ENCODE assay signal across 8 cellular contexts in the genomic region with DNA sequence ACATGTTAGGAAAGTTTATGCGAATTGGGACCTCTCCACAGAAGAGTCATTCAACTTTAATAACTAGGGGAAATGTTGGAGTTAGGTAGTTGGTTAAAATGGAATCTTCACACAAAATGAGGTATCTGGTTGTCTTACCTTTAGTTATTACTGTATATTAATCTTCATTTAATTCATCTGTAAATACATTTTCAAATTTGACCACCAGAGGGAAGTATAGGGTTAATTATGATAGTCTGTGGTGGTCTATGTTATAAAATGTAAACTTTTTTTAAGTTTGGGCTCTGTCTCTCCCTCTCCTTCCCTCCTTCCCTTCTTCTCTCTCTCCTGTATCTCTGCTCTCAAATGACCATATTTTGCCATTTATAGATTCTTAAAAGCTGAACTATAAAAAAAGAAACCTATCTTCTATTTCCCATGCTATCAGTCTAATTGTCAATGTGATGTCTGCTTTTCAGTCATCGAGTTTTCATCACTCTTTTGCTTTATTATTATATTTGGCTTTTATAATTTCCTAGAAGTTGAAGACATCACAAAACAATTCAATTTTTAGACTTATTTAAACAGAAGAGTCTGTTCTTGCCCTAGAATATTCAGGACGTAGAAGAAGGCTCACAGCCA. TPM values are rescaled to one million over a fixed set of nuclear protein-coding genes. Genes with fewer than 3 reads are reported as not detected.
DNase-seq lines count a peak whose midpoint lies in the region; ATAC-seq and TF ChIP-seq lines count a peak whose summit lies in the region.

No MANE protein-coding gene starts in this region.

- CTCF ChIA-PET in activated CD4-positive, alpha-beta T cell treated with anti-CD3 and anti-CD28 coated beads, Interleukin-2, amount 10 ng/mL, durations not matched to agents 7 days and 5 days (lab: Charles Lee) = no interaction called here

- H3K27ac Mint-ChIP-seq in activated CD4-positive, alpha-beta T cell treated with anti-CD3 and anti-CD28 coated beads, Interleukin-2, amount 10 ng/mL, durations not matched to agents 7 days and 5 days = no peak overlapping the region

- TF ChIP-seq CTCF in heart left ventricle (IDR thresholded peaks at IDR 0.05) (peak in 8 of 12 donors; percentile 23 to 52 (median 42)), esophagus muscularis mucosa (IDR thresholded peaks at IDR 0.05) (peak in 2 of 3 experiments; percentile 12 to 26), upper lobe of right lung (IDR thresholded peaks at IDR 0.05) (peak; percentile 36)

- H3K27me3 ChIP-seq in heart left ventricle (no peaks in the 10 kb centered on the region), esophagus muscularis mucosa (no peaks in the 10 kb centered on the region), upper lobe of right lung (no peaks in the 10 kb centered on the region)

- no peaks in the 10 kb centered on the region for H3K9me3 Mint-ChIP-seq in activated CD4-positive, alpha-beta T cell treated with anti-CD3 and anti-CD28 coated beads, Interleukin-2, amount 10 ng/mL, durations not matched to agents 7 days and 5 days

- no peak overlapping the region for H3K27ac ChIP-seq in heart left ventricle
- H3K27ac ChIP-seq in esophagus muscularis mucosa (replicated peaks in 1 of 4) = no peak overlapping the region
- no peak overlapping the region for H3K27ac ChIP-seq in upper lobe of right lung

- POLR2A ChIA-PET in activated CD4-positive, alpha-beta T cell treated with anti-CD3 and anti-CD28 coated beads, Interleukin-2, amount 10 ng/mL, durations not matched to agents 7 days and 5 days (lab: Charles Lee) = no interaction called here

- H3K27me3 Mint-ChIP-seq in activated CD4-positive, alpha-beta T cell treated with anti-CD3 and anti-CD28 coated beads, Interleukin-2, amount 10 ng/mL, durations not matched to agents 7 days and 5 days = no peaks in the 10 kb centered on the region

- H3K4me3 ChIP-seq in heart left ventricle (no peak overlapping the region), esophagus muscularis mucosa (no peak overlapping the region), upper lobe of right lung (no peak overlapping the region)

- H3K4me1 ChIP-seq in heart left ventricle (peaks cover 0 to 10% (median 0%) of the 10 kb centered on the region in 12 donors), esophagus muscularis mucosa (no peaks in the 10 kb centered on the region), upper lobe of right lung (no peaks in the 10 kb centered on the region)

- H3K4me3 Mint-ChIP-seq in activated CD4-positive, alpha-beta T cell treated with anti-CD3 and anti-CD28 coated beads, Interleukin-2, amount 10 ng/mL, durations not matched to agents 7 days and 5 days = no peak overlapping the region

- H3K9me3 ChIP-seq in heart left ventricle = no peaks in the 10 kb centered on the region
- no peaks in the 10 kb centered on the region for H3K9me3 ChIP-seq in esophagus muscularis mucosa
- H3K9me3 ChIP-seq in upper lobe of right lung = no peaks in the 10 kb centered on the region

- H3K36me3 ChIP-seq in heart left ventricle = no peaks in the 10 kb centered on the region
- no peaks in the 10 kb centered on the region for H3K36me3 ChIP-seq in esophagus muscularis mucosa
- no peaks in the 10 kb centered on the region for H3K36me3 ChIP-seq in upper lobe of right lung

- H3K4me1 Mint-ChIP-seq in activated CD4-positive, alpha-beta T cell treated with anti-CD3 and anti-CD28 coated beads, Interleukin-2, amount 10 ng/mL, durations not matched to agents 7 days and 5 days = no peaks in the 10 kb centered on the region

- no peaks in the 10 kb centered on the region for H3K36me3 Mint-ChIP-seq in activated CD4-positive, alpha-beta T cell treated with anti-CD3 and anti-CD28 coated beads, Interleukin-2, amount 10 ng/mL, durations not matched to agents 7 days and 5 days (ENCODE audit: low read depth)

- WGBS in heart left ventricle, 4 donors = 45 to 50% (median 49%) methylated on average over 3 of the region's 3 CpGs
- WGBS in esophagus muscularis mucosa = 36% methylated on average over 3 of the region's 3 CpGs

- intact Hi-C loops in heart left ventricle (cut with DNase I) = loop anchor here in 6 of 10 donors (2.0 to 10.0 kb wide), 5 partner anchors 65 to 367 kb away; no protein-coding TSS in a partner anchor
- intact Hi-C loops in Right ventricle myocardium inferior (cut with DNase I) = no loop called here
- intact Hi-C loops in esophagus muscularis mucosa (cut with DNase I) = loop anchor here (10.0 kb wide), 1 partner anchor 265 kb away; no protein-coding TSS in a partner anchor
- intact Hi-C loops in upper lobe of right lung (cut with DNase I) = no loop called here

- ATAC-seq in heart left ventricle (no peak), Right ventricle myocardium inferior (no peak), upper lobe of right lung (no peak), GM19467 (IDR thresholded peaks at IDR 0.05; ENCODE audit: unreplicated experiment) (no peak), GM18861 (IDR thresholded peaks at IDR 0.05; ENCODE audit: unreplicated experiment) (no peak)

- TF ChIP-seq POLR2A in heart left ventricle (IDR thresholded peaks at IDR 0.05) (no peak), esophagus muscularis mucosa (IDR thresholded peaks at IDR 0.05; ENCODE audit: low read depth) (no peak)

- TF ChIP-seq EP300 in esophagus muscularis mucosa (IDR thresholded peaks at IDR 0.05) = no peak

- DNase-seq in heart left ventricle (no peak), Right ventricle myocardium inferior (ENCODE audit: missing footprints) (no peak), NCI-H748 (lab: John Stamatoyannopoulos, UW; ENCODE audit: unreplicated experiment) (peak; percentile 38), esophagus muscularis mucosa (ENCODE audit: extremely low spot score) (no peak), upper lobe of right lung (no peak)
- no peak for DNase-seq in activated CD4-positive, alpha-beta T cell treated with anti-CD3 and anti-CD28 coated beads, Interleukin-2, amount 10 ng/mL, durations not matched to agents 7 days and 5 days

RNA-seq across cellular contexts. Expression of gene TMEM144, which starts 49.8 kb away (rescaled TPM):
- total RNA-seq in heart left ventricle = 10 to 100 TPM in 6 of 9 donors, 1 to 10 TPM in 3; 6.8 to 17.7 (median 12.5) TPM
- 1 to 10 TPM; 2.3 to 8.0 TPM for polyA plus RNA-seq in heart left ventricle
- total RNA-seq in Right ventricle myocardium inferior = 12.6 TPM
- total RNA-seq in esophagus muscularis mucosa = 1 to 10 TPM; 1.3 to 3.3 (median 2.7) TPM
- total RNA-seq in upper lobe of right lung = 15.5 TPM
- total RNA-seq in activated CD4-positive, alpha-beta T cell treated with anti-CD3 and anti-CD28 coated beads, Interleukin-2, amount 10 ng/mL, durations not matched to agents 7 days and 5 days = not detected

Comparison
In these comparisons a context has a peak if more than half of its experiments do, and no peak if none do; other contexts are left out.
1. intact Hi-C loops: an anchor here in heart left ventricle (2.0 to 10.0 kb wide) and esophagus muscularis mucosa (10.0 kb wide); none called in Right ventricle myocardium inferior and upper lobe of right lung.